In genomic region chr16:81823111-81823510, GRCh38 we compare ENCODE assay signal across 9 cellular contexts. TPM values are rescaled to one million over a fixed set of nuclear protein-coding genes. Genes with fewer than 3 reads are reported as not detected.
DNase-seq lines count a peak whose midpoint lies in the region; ATAC-seq and TF ChIP-seq lines count a peak whose summit lies in the region.
"Had no signal": no experiment of that assay in that cellular context is flagged by ENCODE, and none has a peak within 500 bp of the region (broad histone marks: within the 10 kb centered on the region; RNA-seq: fewer than 3 reads in every experiment).

No MANE protein-coding gene starts in this region.

- intact Hi-C loops in prostate gland (cut with DNase I): no loop called here

- H3K27ac ChIP-seq in mesodermal cell (ENCODE audit: low read depth, low read length, severe bottlenecking): peak overlapping the region; percentile 62
- no peak overlapping the region for H3K27ac ChIP-seq in prostate gland
- H3K27ac ChIP-seq: KMS-11 had no signal

- H3K4me1 ChIP-seq in mesodermal cell (ENCODE audit: control insufficient read depth, insufficient read depth, low read length, poor library complexity, severe bottlenecking): peaks cover 25% of the 10 kb centered on the region
- H3K4me1 ChIP-seq in prostate gland (replicated peaks): no peaks in the 10 kb centered on the region

- 63 to 69% methylated on average over 7 to 8 of the region's 8 CpGs for WGBS in mesodermal cell (ENCODE audit: insufficient coverage in 2 of 2), 2 experiments
- WGBS in prostate gland: 46% methylated on average over 8 of the region's 8 CpGs

- no peak for TF ChIP-seq POLR2A in prostate gland (IDR thresholded peaks at IDR 0.05)

- no peaks in the 10 kb centered on the region for H3K27me3 ChIP-seq in prostate gland (replicated peaks; ENCODE audit: insufficient read depth)

- H3K9me3 ChIP-seq in mesodermal cell (ENCODE audit: control insufficient read depth, low read length): no peaks in the 10 kb centered on the region
- H3K9me3 ChIP-seq in prostate gland: no peaks in the 10 kb centered on the region

- no peaks in the 10 kb centered on the region for H3K36me3 ChIP-seq in mesodermal cell (ENCODE audit: control insufficient read depth, insufficient read depth, low read length)
- no peaks in the 10 kb centered on the region for H3K36me3 ChIP-seq in prostate gland

- DNase-seq in RPMI8226 (peak; percentile 43), NCI-H2081 (lab: John Stamatoyannopoulos, UW) (no peak), 8988T (no peak), prostate gland (ENCODE audit: low spot score) (no peak), NCI-H146 (lab: John Stamatoyannopoulos, UW) (no peak)

- H3K4me3 ChIP-seq in mesodermal cell (ENCODE audit: extremely low read depth, insufficient read depth, low read length, poor library complexity, severe bottlenecking): no peak overlapping the region
- H3K4me3 ChIP-seq in prostate gland: no peak overlapping the region

- no peak for TF ChIP-seq CTCF in prostate gland (IDR thresholded peaks at IDR 0.05)

- ATAC-seq in GM18517 (IDR thresholded peaks at IDR 0.05; ENCODE audit: unreplicated experiment): peak; percentile 38
- peak; percentile 51 for ATAC-seq in HG02798 (IDR thresholded peaks at IDR 0.05; ENCODE audit: poor library complexity, unreplicated experiment)

RNA-seq across cellular contexts. Expression of gene PLCG2, which starts 44.0 kb away (rescaled TPM):
- 4.3 TPM for polyA plus RNA-seq in mesodermal cell (2013, experiment 1 of 2)
- 2.6 TPM for polyA plus RNA-seq in mesodermal cell (2013, experiment 2 of 2)
- total RNA-seq in prostate gland: 10 to 100 TPM; 10.3 to 12.8 TPM
